In genomic region chr4:47631161-47631560, GRCh38 we compare ENCODE assay signal across 18 cellular contexts.
DNase-seq lines count a peak whose midpoint lies in the region; ATAC-seq and TF ChIP-seq lines count a peak whose summit lies in the region.
"Had no signal": no experiment of that assay in that cellular context is flagged by ENCODE, and none has a peak within 500 bp of the region (broad histone marks: within the 10 kb centered on the region; RNA-seq: fewer than 3 reads in every experiment).

No MANE protein-coding gene starts in this region.

- H3K4me3 ChIP-seq in BE2C (ENCODE audit: low read depth, low read length) (no peak overlapping the region), esophagus squamous epithelium (no peak overlapping the region), prostate gland (no peak overlapping the region)
- H3K4me3 ChIP-seq: A549 had no signal

- no peak for TF ChIP-seq POLR2A in esophagus squamous epithelium (IDR thresholded peaks at IDR 0.05)
- TF ChIP-seq POLR2A in prostate gland (IDR thresholded peaks at IDR 0.05), result no peak

- peak overlapping the region in 3 of 4 donors; percentile 10 to 74 (median 53) for H3K27ac ChIP-seq in esophagus squamous epithelium
- peak overlapping the region; percentile 48 to 67 for H3K27ac ChIP-seq in prostate gland
- H3K27ac ChIP-seq: A549, HL-60 had no signal

- TF ChIP-seq CTCF in BE2C (IDR thresholded peaks at IDR 0.05; ENCODE audit: low read depth, low read length), result no peak
- no peak for TF ChIP-seq CTCF in esophagus squamous epithelium (IDR thresholded peaks at IDR 0.05)
- TF ChIP-seq CTCF in prostate gland (IDR thresholded peaks at IDR 0.05), result no peak

- H3K9me3 ChIP-seq in BE2C (no peaks in the 10 kb centered on the region), esophagus squamous epithelium (no peaks in the 10 kb centered on the region), prostate gland (no peaks in the 10 kb centered on the region)
- H3K9me3 ChIP-seq: A549 had no signal

- H3K36me3 ChIP-seq in BE2C (no peaks in the 10 kb centered on the region), esophagus squamous epithelium (no peaks in the 10 kb centered on the region), prostate gland (no peaks in the 10 kb centered on the region)

- no peak for ATAC-seq in GM18867 (IDR thresholded peaks at IDR 0.05; ENCODE audit: unreplicated experiment)
- ATAC-seq in GM21423 (IDR thresholded peaks at IDR 0.05; ENCODE audit: unreplicated experiment), result no peak
- ATAC-seq: A549; CD8-positive, alpha-beta T cell had no signal

- intact Hi-C loops in esophagus squamous epithelium (cut with DNase I) (no loop called here), prostate gland (cut with DNase I) (no loop called here)

- DNase-seq in BE2C (peak; percentile 35), ELF-1 (ENCODE audit: low read depth, low spot score) (peak; percentile 36), esophagus squamous epithelium (lab: John Stamatoyannopoulos, UW) (no peak), prostate gland (ENCODE audit: low spot score) (no peak), NCI-H2029 treated with DMSO at 0.1 percent for 48 hours (lab: John Stamatoyannopoulos, UW) (no peak)
- DNase-seq in activated naive CD4-positive, alpha-beta T cell treated with Interleukin-2 at 50 U/mL for 16 hours, result no peak
- DNase-seq: CD8-positive, alpha-beta T cell; COR-L47; DMS153; DMS79 treated with DMSO at 0.1 percent for 48 hours; EL; GDM1; HCEC 1CT; HFFc6 had no signal

- H3K27me3 ChIP-seq in BE2C (no peaks in the 10 kb centered on the region), esophagus squamous epithelium (no peaks in the 10 kb centered on the region), prostate gland (replicated peaks; ENCODE audit: insufficient read depth) (no peaks in the 10 kb centered on the region)

- H3K4me1 ChIP-seq in BE2C (no peaks in the 10 kb centered on the region), esophagus squamous epithelium (peaks cover 0 to 9% (median 0%) of the 10 kb centered on the region in 3 donors), prostate gland (replicated peaks) (no peaks in the 10 kb centered on the region)
- H3K4me1 ChIP-seq: A549 had no signal

- 87 to 100% methylated on average over 2 to 4 of the region's 4 CpGs for WGBS in esophagus squamous epithelium, 2 donors
- WGBS in prostate gland, result 69% methylated on average over 4 of the region's 4 CpGs

Comparison
In these comparisons a context has a peak if more than half of its experiments do, and no peak if none do; other contexts are left out.
1. DNase-seq: peak in BE2C (single experiment) and ELF-1 (single experiment); none in esophagus squamous epithelium (single experiment), prostate gland (single experiment), NCI-H2029 treated with DMSO at 0.1 percent for 48 hours (single experiment) and activated naive CD4-positive, alpha-beta T cell treated with Interleukin-2 at 50 U/mL for 16 hours (single experiment).